ENCODE assay signal across 11 cellular contexts in genomic region chr10:119807960-119808697, GRCh38.
DNase-seq lines count a peak whose midpoint lies in the region; ATAC-seq lines count a peak whose summit lies in the region.
"Had no signal": no experiment of that assay in that cellular context is flagged by ENCODE, and none has a peak within 500 bp of the region (broad histone marks: within the 10 kb centered on the region; RNA-seq: fewer than 3 reads in every experiment).

No MANE protein-coding gene starts in this region.

- H3K27ac Mint-ChIP-seq in naive B cell, result peak overlapping the region in 2 of 6 donors; percentile 44 to 70
- H3K27ac Mint-ChIP-seq: activated naive CD4-positive, alpha-beta T cell treated with anti-CD3 and anti-CD28 coated beads, Interleukin-2, amount 50 U/mL, for 24 hours had no signal

- H3K9me3 Mint-ChIP-seq in naive B cell, result no peaks in the 10 kb centered on the region
- H3K9me3 Mint-ChIP-seq: activated naive CD4-positive, alpha-beta T cell treated with anti-CD3 and anti-CD28 coated beads, Interleukin-2, amount 50 U/mL, for 24 hours had no signal

- DNase-seq in NCI-H2029 (lab: John Stamatoyannopoulos, UW) (peak; percentile 10), NCI-H2029 treated with DMSO at 0.1 percent for 48 hours (lab: John Stamatoyannopoulos, UW) (no peak), SW480 (ENCODE audit: low spot score) (peak; percentile 89), naive B cell (peak; percentile 7), NCI-H345 (lab: John Stamatoyannopoulos, UW) (no peak), amygdala (lab: John Stamatoyannopoulos, UW) (no peak), germinal center (ENCODE audit: low spot score) (no peak)
- DNase-seq: stimulated activated CD4-positive, alpha-beta T cell treated with anti-CD3 and anti-CD28 coated beads, Interleukin-4, amount 100 ng/mL, for 1 hour had no signal

- no peaks in the 10 kb centered on the region for H3K27me3 Mint-ChIP-seq in naive B cell
- H3K27me3 Mint-ChIP-seq: activated naive CD4-positive, alpha-beta T cell treated with anti-CD3 and anti-CD28 coated beads, Interleukin-2, amount 50 U/mL, for 24 hours had no signal

- H3K4me1 Mint-ChIP-seq in naive B cell, result peaks cover 0 to 28% (median 4%) of the 10 kb centered on the region in 3 donors
- H3K4me1 Mint-ChIP-seq: activated naive CD4-positive, alpha-beta T cell treated with anti-CD3 and anti-CD28 coated beads, Interleukin-2, amount 50 U/mL, for 24 hours had no signal

- ATAC-seq in HG02973 (IDR thresholded peaks at IDR 0.05; ENCODE audit: unreplicated experiment) (peak; percentile 79), naive B cell (ENCODE audit: low read depth in 2 of 2) (peak in 1 of 2 donors; percentile 34)
- ATAC-seq: HCT116 had no signal

- peaks cover 0 to 16% of the 10 kb centered on the region in 2 donors for H3K36me3 Mint-ChIP-seq in naive B cell

- no peak overlapping the region for H3K4me3 Mint-ChIP-seq in naive B cell
- H3K4me3 Mint-ChIP-seq: activated naive CD4-positive, alpha-beta T cell treated with anti-CD3 and anti-CD28 coated beads, Interleukin-2, amount 50 U/mL, for 24 hours had no signal

Comparison
In these comparisons a context has a peak if more than half of its experiments do, and no peak if none do; other contexts are left out.
1. DNase-seq: peak in NCI-H2029 (single experiment), SW480 (single experiment) and naive B cell (single experiment); none in NCI-H2029 treated with DMSO at 0.1 percent for 48 hours (single experiment), NCI-H345 (single experiment), amygdala (0 of 56) and germinal center (single experiment).